In the genomic region with DNA sequence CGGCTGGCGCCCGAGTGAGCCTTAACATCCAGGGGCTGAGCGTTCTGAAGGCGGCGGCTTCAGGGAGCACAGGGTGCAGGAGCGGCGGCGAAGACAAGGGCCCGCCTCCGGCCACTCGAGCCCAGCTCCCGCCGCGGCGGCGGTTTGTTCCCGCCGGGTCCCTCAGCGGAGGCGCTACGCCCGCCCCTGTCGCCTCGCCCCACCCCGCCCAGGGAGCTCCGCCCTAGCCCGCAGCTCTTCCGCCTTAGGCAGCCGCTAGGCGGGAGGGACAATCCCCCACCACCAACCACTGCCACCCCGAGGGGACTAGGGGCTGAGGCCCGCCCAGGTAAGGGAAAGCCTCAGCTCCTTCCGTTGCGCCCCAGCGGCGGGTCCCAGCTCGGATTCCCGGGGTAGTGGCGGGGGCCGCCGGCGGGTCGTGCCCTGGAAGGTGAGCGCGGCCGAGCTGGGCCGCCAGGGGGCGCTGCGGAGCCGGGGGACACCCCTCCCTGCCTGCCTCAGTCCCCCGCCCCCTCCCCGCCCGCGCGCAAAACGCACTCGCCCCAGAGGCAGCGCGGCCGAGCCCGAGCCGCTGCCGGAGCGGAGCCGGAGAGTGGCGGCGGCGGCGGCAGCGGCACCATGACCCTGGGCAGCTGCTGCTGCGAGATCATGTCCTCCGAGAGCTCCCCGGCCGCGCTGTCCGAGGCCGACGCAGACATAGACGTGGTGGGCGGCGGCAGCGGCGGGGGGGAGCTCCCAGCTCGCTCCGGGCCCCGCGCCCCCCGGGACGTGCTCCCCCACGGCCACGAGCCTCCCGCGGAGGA, we compare ENCODE assay signal across 1 cellular context.
TF ChIP-seq lines count a peak whose summit lies in the region.

Gene FOXD2 (plus strand): TSS at position 527 of the 803 bp plus-strand sequence. CDS start 92 bp downstream, at position 619.

TF ChIP-seq in H1, 55 proteins besides CTCF, POLR2A, EP300 and RAD21:
- TF ChIP-seq TAF7 (optimal IDR thresholded peaks at IDR 0.05; ENCODE audit: borderline replicate concordance, low read depth, low read length) (no peak), KDM4A (IDR thresholded peaks at IDR 0.05; ENCODE audit: low read depth, low read length, severe bottlenecking) (peak; percentile 71), RNF2 (IDR thresholded peaks at IDR 0.05; ENCODE audit: borderline replicate concordance, low read depth, low read length, missing control alignments, poor library complexity, severe bottlenecking) (no peak), SP4 (IDR thresholded peaks at IDR 0.05; ENCODE audit: low read length) (no peak), CEBPB (IDR thresholded peaks at IDR 0.05; ENCODE audit: low read depth, low read length) (no peak), POLR2AphosphoS5 (IDR thresholded peaks at IDR 0.05; ENCODE audit: low read depth, low read length) (no peak), SIRT6 (IDR thresholded peaks at IDR 0.05; ENCODE audit: low read length) (no peak), CHD1 (IDR thresholded peaks at IDR 0.05; ENCODE audit: low read depth, low read length) (no peak), SIN3A (conservative IDR thresholded peaks at IDR 0.05 in 1 of 2, IDR thresholded peaks at IDR 0.05 in 1 of 2; ENCODE audit: low read depth in 1 of 2, low read length in 2 of 2) (peak in 1 of 2 experiments; percentile 19; a peak in 1 of 4 replicates), JUN (IDR thresholded peaks at IDR 0.05; ENCODE audit: low read depth, low read length) (no peak), CREB1 (IDR thresholded peaks at IDR 0.05) (peak; percentile 29; the same call in 1 of the 2 replicates), EGR1 (IDR thresholded peaks at IDR 0.05; ENCODE audit: borderline replicate concordance, low read depth, low read length) (0 out of 2 replicates have a peak, but pooled peaks have one; percentile 57), CTBP2 (IDR thresholded peaks at IDR 0.05; ENCODE audit: borderline replicate concordance, insufficient read depth, insufficient read length, low read length) (peak; percentile 46), TAF1 (IDR thresholded peaks at IDR 0.05; ENCODE audit: low read depth, low read length) (0 out of 2 replicates have a peak, but pooled peaks have one; percentile 14), YY1 (IDR thresholded peaks at IDR 0.05; ENCODE audit: low read depth, low read length) (0 out of 2 replicates have a peak, but pooled peaks have one; percentile 27), RXRA (IDR thresholded peaks at IDR 0.05; ENCODE audit: insufficient read depth, low read depth, low read length) (no peak), SUZ12 (IDR thresholded peaks at IDR 0.05; ENCODE audit: low read length) (0 out of 2 replicates have a peak, but pooled peaks have one; percentile 75), CBX8 (IDR thresholded peaks at IDR 0.05; ENCODE audit: borderline replicate concordance, low read depth, low read length) (no peak), BACH1 (IDR thresholded peaks at IDR 0.05; ENCODE audit: low read length) (peak; percentile 39; the same call in 1 of the 2 replicates), RBBP5 (IDR thresholded peaks at IDR 0.05; ENCODE audit: borderline replicate concordance, low read depth, low read length) (0 out of 2 replicates have a peak, but pooled peaks have one; percentile 29)
- TF ChIP-seq, protein P1, sequence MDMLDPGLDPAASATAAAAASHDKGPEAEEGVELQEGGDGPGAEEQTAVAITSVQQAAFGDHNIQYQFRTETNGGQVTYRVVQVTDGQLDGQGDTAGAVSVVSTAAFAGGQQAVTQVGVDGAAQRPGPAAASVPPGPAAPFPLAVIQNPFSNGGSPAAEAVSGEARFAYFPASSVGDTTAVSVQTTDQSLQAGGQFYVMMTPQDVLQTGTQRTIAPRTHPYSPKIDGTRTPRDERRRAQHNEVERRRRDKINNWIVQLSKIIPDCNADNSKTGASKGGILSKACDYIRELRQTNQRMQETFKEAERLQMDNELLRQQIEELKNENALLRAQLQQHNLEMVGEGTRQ (IDR thresholded peaks at IDR 0.05; ENCODE audit: low read length): no peak
- TF ChIP-seq, protein P2, sequence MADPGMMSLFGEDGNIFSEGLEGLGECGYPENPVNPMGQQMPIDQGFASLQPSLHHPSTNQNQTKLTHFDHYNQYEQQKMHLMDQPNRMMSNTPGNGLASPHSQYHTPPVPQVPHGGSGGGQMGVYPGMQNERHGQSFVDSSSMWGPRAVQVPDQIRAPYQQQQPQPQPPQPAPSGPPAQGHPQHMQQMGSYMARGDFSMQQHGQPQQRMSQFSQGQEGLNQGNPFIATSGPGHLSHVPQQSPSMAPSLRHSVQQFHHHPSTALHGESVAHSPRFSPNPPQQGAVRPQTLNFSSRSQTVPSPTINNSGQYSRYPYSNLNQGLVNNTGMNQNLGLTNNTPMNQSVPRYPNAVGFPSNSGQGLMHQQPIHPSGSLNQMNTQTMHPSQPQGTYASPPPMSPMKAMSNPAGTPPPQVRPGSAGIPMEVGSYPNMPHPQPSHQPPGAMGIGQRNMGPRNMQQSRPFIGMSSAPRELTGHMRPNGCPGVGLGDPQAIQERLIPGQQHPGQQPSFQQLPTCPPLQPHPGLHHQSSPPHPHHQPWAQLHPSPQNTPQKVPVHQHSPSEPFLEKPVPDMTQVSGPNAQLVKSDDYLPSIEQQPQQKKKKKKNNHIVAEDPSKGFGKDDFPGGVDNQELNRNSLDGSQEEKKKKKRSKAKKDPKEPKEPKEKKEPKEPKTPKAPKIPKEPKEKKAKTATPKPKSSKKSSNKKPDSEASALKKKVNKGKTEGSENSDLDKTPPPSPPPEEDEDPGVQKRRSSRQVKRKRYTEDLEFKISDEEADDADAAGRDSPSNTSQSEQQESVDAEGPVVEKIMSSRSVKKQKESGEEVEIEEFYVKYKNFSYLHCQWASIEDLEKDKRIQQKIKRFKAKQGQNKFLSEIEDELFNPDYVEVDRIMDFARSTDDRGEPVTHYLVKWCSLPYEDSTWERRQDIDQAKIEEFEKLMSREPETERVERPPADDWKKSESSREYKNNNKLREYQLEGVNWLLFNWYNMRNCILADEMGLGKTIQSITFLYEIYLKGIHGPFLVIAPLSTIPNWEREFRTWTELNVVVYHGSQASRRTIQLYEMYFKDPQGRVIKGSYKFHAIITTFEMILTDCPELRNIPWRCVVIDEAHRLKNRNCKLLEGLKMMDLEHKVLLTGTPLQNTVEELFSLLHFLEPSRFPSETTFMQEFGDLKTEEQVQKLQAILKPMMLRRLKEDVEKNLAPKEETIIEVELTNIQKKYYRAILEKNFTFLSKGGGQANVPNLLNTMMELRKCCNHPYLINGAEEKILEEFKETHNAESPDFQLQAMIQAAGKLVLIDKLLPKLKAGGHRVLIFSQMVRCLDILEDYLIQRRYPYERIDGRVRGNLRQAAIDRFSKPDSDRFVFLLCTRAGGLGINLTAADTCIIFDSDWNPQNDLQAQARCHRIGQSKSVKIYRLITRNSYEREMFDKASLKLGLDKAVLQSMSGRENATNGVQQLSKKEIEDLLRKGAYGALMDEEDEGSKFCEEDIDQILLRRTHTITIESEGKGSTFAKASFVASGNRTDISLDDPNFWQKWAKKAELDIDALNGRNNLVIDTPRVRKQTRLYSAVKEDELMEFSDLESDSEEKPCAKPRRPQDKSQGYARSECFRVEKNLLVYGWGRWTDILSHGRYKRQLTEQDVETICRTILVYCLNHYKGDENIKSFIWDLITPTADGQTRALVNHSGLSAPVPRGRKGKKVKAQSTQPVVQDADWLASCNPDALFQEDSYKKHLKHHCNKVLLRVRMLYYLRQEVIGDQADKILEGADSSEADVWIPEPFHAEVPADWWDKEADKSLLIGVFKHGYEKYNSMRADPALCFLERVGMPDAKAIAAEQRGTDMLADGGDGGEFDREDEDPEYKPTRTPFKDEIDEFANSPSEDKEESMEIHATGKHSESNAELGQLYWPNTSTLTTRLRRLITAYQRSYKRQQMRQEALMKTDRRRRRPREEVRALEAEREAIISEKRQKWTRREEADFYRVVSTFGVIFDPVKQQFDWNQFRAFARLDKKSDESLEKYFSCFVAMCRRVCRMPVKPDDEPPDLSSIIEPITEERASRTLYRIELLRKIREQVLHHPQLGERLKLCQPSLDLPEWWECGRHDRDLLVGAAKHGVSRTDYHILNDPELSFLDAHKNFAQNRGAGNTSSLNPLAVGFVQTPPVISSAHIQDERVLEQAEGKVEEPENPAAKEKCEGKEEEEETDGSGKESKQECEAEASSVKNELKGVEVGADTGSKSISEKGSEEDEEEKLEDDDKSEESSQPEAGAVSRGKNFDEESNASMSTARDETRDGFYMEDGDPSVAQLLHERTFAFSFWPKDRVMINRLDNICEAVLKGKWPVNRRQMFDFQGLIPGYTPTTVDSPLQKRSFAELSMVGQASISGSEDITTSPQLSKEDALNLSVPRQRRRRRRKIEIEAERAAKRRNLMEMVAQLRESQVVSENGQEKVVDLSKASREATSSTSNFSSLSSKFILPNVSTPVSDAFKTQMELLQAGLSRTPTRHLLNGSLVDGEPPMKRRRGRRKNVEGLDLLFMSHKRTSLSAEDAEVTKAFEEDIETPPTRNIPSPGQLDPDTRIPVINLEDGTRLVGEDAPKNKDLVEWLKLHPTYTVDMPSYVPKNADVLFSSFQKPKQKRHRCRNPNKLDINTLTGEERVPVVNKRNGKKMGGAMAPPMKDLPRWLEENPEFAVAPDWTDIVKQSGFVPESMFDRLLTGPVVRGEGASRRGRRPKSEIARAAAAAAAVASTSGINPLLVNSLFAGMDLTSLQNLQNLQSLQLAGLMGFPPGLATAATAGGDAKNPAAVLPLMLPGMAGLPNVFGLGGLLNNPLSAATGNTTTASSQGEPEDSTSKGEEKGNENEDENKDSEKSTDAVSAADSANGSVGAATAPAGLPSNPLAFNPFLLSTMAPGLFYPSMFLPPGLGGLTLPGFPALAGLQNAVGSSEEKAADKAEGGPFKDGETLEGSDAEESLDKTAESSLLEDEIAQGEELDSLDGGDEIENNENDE (IDR thresholded peaks at IDR 0.05; ENCODE audit: insufficient replicate concordance, low read length): no peak
